ENCODE assay signal across 11 cellular contexts in the genomic region with DNA sequence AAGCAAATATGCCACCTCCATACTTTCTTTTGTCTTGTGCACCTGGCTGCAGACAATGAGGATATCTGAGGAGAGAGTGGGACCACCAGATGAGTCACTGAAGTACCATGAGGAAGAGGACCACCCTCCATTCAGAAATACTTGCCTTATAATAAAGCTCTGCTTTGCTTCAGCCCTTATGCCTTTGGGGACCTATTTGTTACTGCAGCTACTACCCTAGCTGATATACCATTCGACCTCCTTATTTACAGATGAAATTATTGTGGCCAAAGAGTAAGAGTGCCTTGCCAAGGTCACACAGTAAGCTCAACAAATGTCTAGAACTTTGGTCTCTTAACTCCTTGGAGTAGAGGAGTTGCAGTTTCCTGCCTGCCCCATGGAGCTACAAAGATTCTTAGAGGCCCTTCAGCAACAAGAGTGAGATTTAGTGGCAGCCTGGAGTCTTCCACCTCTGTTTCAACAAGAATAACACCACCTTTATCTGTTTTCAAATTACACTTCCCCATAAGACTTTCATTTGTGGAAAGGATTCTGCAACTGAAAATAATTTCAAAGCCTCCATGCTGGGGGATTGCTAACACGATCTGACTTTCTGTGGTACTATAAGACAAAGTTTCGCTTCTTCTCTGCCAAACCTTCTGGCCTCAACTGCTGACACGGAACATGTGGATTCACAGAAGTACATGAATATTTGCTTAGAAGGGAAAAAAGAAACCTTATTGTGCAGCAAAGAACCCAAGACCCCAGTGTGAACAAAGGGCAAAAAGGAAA. TPM values are rescaled to one million over a fixed set of nuclear protein-coding genes. Genes with fewer than 3 reads are reported as not detected.
DNase-seq lines count a peak whose midpoint lies in the region; ATAC-seq, FAIRE-seq and TF ChIP-seq lines count a peak whose summit lies in the region.
"Had no signal": no experiment of that assay in that cellular context is flagged by ENCODE, and none has a peak within 500 bp of the region (broad histone marks: within the 10 kb centered on the region; RNA-seq: fewer than 3 reads in every experiment).

No MANE protein-coding gene starts in this region.

- H3K79me2 ChIP-seq in GM12878 (ENCODE audit: control insufficient read depth, insufficient read depth, low read length), result no peaks in the 10 kb centered on the region

- H3K4me2 ChIP-seq in GM12878 (ENCODE audit: control insufficient read depth, insufficient read depth), result peak overlapping the region; percentile 74

- H3K36me3 ChIP-seq in GM12878 (ENCODE audit: control insufficient read depth in 2 of 2, insufficient read depth in 2 of 2, low read length in 1 of 2), result no peaks in the 10 kb centered on the region
- H3K36me3 ChIP-seq in uterus, result no peaks in the 10 kb centered on the region

- RAD21 ChIA-PET in GM12878 (lab: Charles Lee; ENCODE audit: unreplicated experiment), result interaction anchor here (1.1 to 7.3 kb wide), 11 partner anchors 10 to 178 kb away, joined by 3 to 63 read pairs (median 8); no protein-coding TSS in a partner anchor

- H3K27ac ChIP-seq in GM12878 (ENCODE audit: control insufficient read depth, insufficient read depth), result peak overlapping the region; percentile 84
- H3K27ac ChIP-seq in uterus, result no peak overlapping the region

- no peaks in the 10 kb centered on the region for H4K20me1 ChIP-seq in GM12878 (ENCODE audit: control insufficient read depth, insufficient read depth)

- H3K27me3 ChIP-seq in GM12878 (replicated peaks in 1 of 2; ENCODE audit: control insufficient read depth in 2 of 2, insufficient read depth in 2 of 2, low read length in 1 of 2), result no peaks in the 10 kb centered on the region
- H3K27me3 ChIP-seq in uterus, result no peaks in the 10 kb centered on the region

- BruUV-seq in GM12878 (replicated peaks; lab: Mats Ljungman, UMichigan), result TSS peak; percentile 76

- CTCF ChIA-PET in GM12878 (lab: Yijun Ruan, JAX), result interaction anchor here (0.8 to 5.2 kb wide), 9 partner anchors 18 to 379 kb away, joined by 3 to 75 read pairs (median 4); no protein-coding TSS in a partner anchor
- CTCF ChIA-PET in HEK293T (lab: Yijun Ruan, JAX), result interaction anchor here (0.7 kb wide), 1 partner anchor 35 kb away, joined by 3 read pairs; no protein-coding TSS in a partner anchor

- DNase-seq in CD1c-positive myeloid dendritic cell (ENCODE audit: extremely low spot score) (peak; percentile 70), GM12878 (ENCODE audit: low read depth, low spot score) (peak; percentile 94), DMS79 (lab: John Stamatoyannopoulos, UW) (no peak), left ventricle myocardium superior (no peak), uterus (no peak), HEK293T (ENCODE audit: extremely low spot score) (no peak)
- DNase-seq: islet precursor cell, NCI-H1694, SHP77 treated with DMSO at 0.1 percent for 48 hours had no signal

- peak; percentile 71 for FAIRE-seq in GM12878 (lab: Jason Lieb, UNC)

- TF ChIP-seq CTCF in GM12878 (IDR thresholded peaks at IDR 0.05 in 2 of 3, conservative IDR thresholded peaks at IDR 0.05 in 1 of 3; ENCODE audit: control insufficient read depth in 2 of 3, extremely low read depth in 1 of 3, insufficient read depth in 1 of 3, low read depth in 3 of 3, low read length in 3 of 3) (no peak), uterus (IDR thresholded peaks at IDR 0.05) (no peak)

- no peak overlapping the region for H2AFZ ChIP-seq in GM12878 (ENCODE audit: control insufficient read depth, low read depth, low read length)

- H3K4me1 ChIP-seq in GM12878 (ENCODE audit: control insufficient read depth, insufficient read depth, low read length) (peaks cover 63% of the 10 kb centered on the region), uterus (peaks cover 0 to 9% of the 10 kb centered on the region in 2 donors)

- H3K9ac ChIP-seq in GM12878 (ENCODE audit: control insufficient read depth, insufficient read depth, low read length), result peak overlapping the region; percentile 43; the same call in 1 of the 2 replicates

- in situ Hi-C loops in GM12878 (cut with MboI), result no loop called here

- ATAC-seq in GM19395 (IDR thresholded peaks at IDR 0.05; ENCODE audit: unreplicated experiment) (peak; percentile 76), HG03045 (IDR thresholded peaks at IDR 0.05; ENCODE audit: unreplicated experiment) (peak; percentile 40), GM12878 (peak; percentile 67), left ventricle myocardium superior (no peak)

- WGBS in GM12878 (ENCODE audit: insufficient coverage, insufficient replicate concordance, low lambda C conversion rate, missing lambda C conversion rate), result 0% methylated on average over 4 of the region's 4 CpGs

- intact Hi-C loops in GM12878 (cut with micrococcal nuclease; ENCODE audit: unreplicated experiment), result loop anchor here (1.0 to 10.0 kb wide), 3 partner anchors 17 to 299 kb away; partner anchors contain the start of gene SELPLG
- intact Hi-C loops in left ventricle myocardium superior (cut with micrococcal nuclease), result no loop called here
- intact Hi-C loops in uterus (cut with DNase I; ENCODE audit: low total_unique reads), result no loop called here

- SMC1A ChIA-PET in GM12878 (lab: Charles Lee; ENCODE audit: uncharacterized antibody, unreplicated experiment), result interaction anchor here (0.9 to 9.2 kb wide), 14 partner anchors 18 to 233 kb away, joined by 3 to 185 read pairs (median 6); no protein-coding TSS in a partner anchor

- H3K9me3 ChIP-seq in GM12878 (replicated peaks; ENCODE audit: control insufficient read depth, insufficient read depth, low read length) (no peaks in the 10 kb centered on the region; the same call in 2 of the 3 replicates), uterus (no peaks in the 10 kb centered on the region)

- H3K4me3 ChIP-seq in GM12878, result 0 out of 2 replicates have a peak overlapping the region, but pooled peaks have one; percentile 1
- no peak overlapping the region for H3K4me3 ChIP-seq in uterus

- POLR2A ChIA-PET in GM12878 (lab: Charles Lee), result interaction anchor here (0.6 to 5.1 kb wide), 7 partner anchors 9 to 299 kb away, joined by 3 to 35 read pairs (median 5); no protein-coding TSS in a partner anchor
- POLR2A ChIA-PET in HEK293T (lab: Yijun Ruan, JAX), result no interaction called here

- TF ChIP-seq EP300 in GM12878 (IDR thresholded peaks at IDR 0.05; ENCODE audit: borderline replicate concordance in 1 of 2, control insufficient read depth in 1 of 2, low read depth in 2 of 2, low read length in 2 of 2), result peak; percentile 80 to 85

- peak; percentile 5; the same call in 1 of the 2 replicates for TF ChIP-seq RAD21 in GM12878 (IDR thresholded peaks at IDR 0.05; ENCODE audit: insufficient read depth, low read depth, low read length)

- TF ChIP-seq POLR2A in GM12878 (IDR thresholded peaks at IDR 0.05; ENCODE audit: low read depth, low read length) (no peak), uterus (IDR thresholded peaks at IDR 0.05) (no peak)

TF ChIP-seq in GM12878, 131 proteins besides CTCF, POLR2A, EP300 and RAD21 (continues in another document):
- TF ChIP-seq NBN (IDR thresholded peaks at IDR 0.05), result peak; percentile 67
- no peak for TF ChIP-seq HDAC6 (IDR thresholded peaks at IDR 0.05; ENCODE audit: unreplicated experiment)
- peak; percentile 86 for TF ChIP-seq RELB (IDR thresholded peaks at IDR 0.05; ENCODE audit: low read depth)

TF ChIP-seq in HEK293T, 16 proteins besides CTCF, POLR2A, EP300 and RAD21:
- TF ChIP-seq FOXK2 (IDR thresholded peaks at IDR 0.05) (no peak), PKNOX1 (IDR thresholded peaks at IDR 0.05) (no peak), FOXM1 (IDR thresholded peaks at IDR 0.05; ENCODE audit: borderline replicate concordance) (no peak), FOXA1 (IDR thresholded peaks at IDR 0.05) (no peak), ZNF384 (IDR thresholded peaks at IDR 0.05) (no peak)

RNA-seq across cellular contexts. Expression of gene CMKLR1, which starts 3.6 kb away (rescaled TPM):
- 23.1 and 24.6 TPM in 2 replicates for total RNA-seq in GM12878 (2013; cell fraction: nucleolus; rRNA removed)
- 27.8 and 30.1 TPM in 2 replicates for total RNA-seq in GM12878 (2014; rRNA removed)
- total RNA-seq in GM12878 (2014; rRNA removed; fragmentation: Illumina TruSeq; extraction: Trizol), result 26.2 and 28.0 TPM in 2 replicates
- total RNA-seq in GM12878 (2021), result 52.3 and 53.2 TPM in 2 replicates
- polyA plus RNA-seq in GM12878 (2011; ENCODE audit: low read depth), result 23.8 TPM
- polyA plus RNA-seq in GM12878 (2011; rRNA removed), result 31.8 and 41.5 TPM in 2 replicates
- polyA plus RNA-seq in GM12878 (2011; cell fraction: cytosol; rRNA removed), result 28.7 and 39.8 TPM in 2 replicates
- polyA plus RNA-seq in GM12878 (2011; cell fraction: nucleus; rRNA removed), result 21.0 and 27.4 TPM in 2 replicates
- polyA plus RNA-seq in GM12878 (2012), result 12.8 and 13.5 TPM in 2 replicates
- polyA plus RNA-seq in GM12878 (2014; fragmentation: Illumina TruSeq; extraction: Trizol), result 43.6 and 61.3 TPM in 2 replicates
- polyA plus RNA-seq in GM12878 (2014; fragmentation: Nextera tagmentation; extraction: Ambion mirVana), result 10 to 100 TPM; 13.8 to 17.4 TPM
- 19.3 and 21.3 TPM in 2 replicates for polyA plus RNA-seq in GM12878 (2014; rRNA removed)
- 10 to 100 TPM; 25.1 to 26.2 TPM for polyA plus RNA-seq in GM12878 (2016; fragmentation: Nextera tagmentation; extraction: Ambion mirVana)
- 89.3 and 134 TPM in 2 replicates for polyA minus RNA-seq in GM12878 (2011; rRNA and poly(A)+ RNA removed)
- 9.1 and 9.9 TPM in 2 replicates for polyA minus RNA-seq in GM12878 (2011; cell fraction: cytosol; rRNA and poly(A)+ RNA removed)
- polyA minus RNA-seq in GM12878 (2011; cell fraction: nucleus; rRNA and poly(A)+ RNA removed), result 7.6 and 11.5 TPM in 2 replicates
- 6.4 TPM for total RNA-seq in left ventricle myocardium superior
- total RNA-seq in uterus, result 10 to 100 TPM in 2 of 4 donors, 1 to 10 TPM in 2; 8.2 to 27.1 (median 11.5) TPM

Comparison
In these comparisons a context has a peak if more than half of its experiments do, and no peak if none do; other contexts are left out.
1. DNase-seq: peak in CD1c-positive myeloid dendritic cell (single experiment) and GM12878 (single experiment); none in DMS79 (single experiment), left ventricle myocardium superior (single experiment), uterus (0 of 2) and HEK293T (single experiment).